ENCODE assay signal across 8 cellular contexts in the genomic region with DNA sequence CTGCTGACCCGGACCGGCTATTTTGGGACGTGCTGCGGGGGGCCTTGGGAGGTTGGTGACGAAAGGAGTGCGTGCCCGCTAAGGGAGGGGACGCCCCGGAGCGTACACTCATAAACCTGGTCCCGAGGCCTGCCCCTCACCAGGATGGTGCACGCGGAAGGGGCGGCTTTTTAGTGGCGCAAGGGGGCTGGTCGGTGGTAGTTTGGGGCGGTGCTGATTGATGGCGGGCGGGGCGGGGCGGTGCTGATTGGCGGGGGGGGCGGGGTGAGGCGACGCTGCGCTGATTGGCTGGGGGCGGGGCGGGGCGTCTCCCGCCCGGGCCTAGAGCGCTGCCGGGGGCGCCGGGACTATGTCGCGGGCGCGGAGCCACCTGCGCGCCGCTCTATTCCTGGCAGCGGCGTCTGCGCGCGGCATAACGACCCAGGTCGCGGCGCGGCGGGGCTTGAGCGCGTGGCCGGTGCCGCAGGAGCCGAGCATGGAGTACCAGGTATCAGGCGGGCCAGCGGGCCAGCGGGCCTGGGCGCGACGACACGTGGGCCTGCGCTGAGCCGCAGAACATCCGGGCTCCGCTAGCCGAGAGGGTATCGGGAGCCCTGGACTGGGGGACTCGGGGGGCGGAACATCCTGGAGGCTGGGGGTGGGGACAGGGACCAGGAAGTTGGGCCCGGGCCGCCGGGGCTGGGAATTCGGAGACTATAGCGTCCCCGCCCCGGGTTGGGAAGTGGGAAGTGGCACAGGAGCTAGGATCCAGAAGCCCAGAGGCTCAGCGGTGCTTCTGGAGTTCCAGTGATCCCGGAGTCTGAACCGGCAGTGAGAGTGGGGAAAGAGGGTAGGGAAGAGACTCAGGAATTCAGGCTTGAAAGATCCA. TPM values are rescaled to one million over a fixed set of nuclear protein-coding genes. Genes with fewer than 3 reads are reported as not detected.
DNase-seq lines count a peak whose midpoint lies in the region; ATAC-seq and TF ChIP-seq lines count a peak whose summit lies in the region.

Gene FPGS (plus strand): TSS at position 307 of the 868 bp plus-strand sequence. CDS start 43 bp downstream, at position 350.

- TF ChIP-seq CTCF in colonic mucosa (IDR thresholded peaks at IDR 0.05) = no peak

- peaks cover 10% of the 10 kb centered on the region for H3K4me1 ChIP-seq in colonic mucosa

- DNase-seq in Ammon's horn (ENCODE audit: low spot score) (peak; percentile 87), NCI-H524 treated with DMSO at 0.1 percent for 48 hours (lab: John Stamatoyannopoulos, UW) (peak; percentile 35), colonic mucosa (peak; percentile 90), left kidney (ENCODE audit: low read depth, low spot score) (peak; percentile 94)
- DNase-seq in activated CD4-positive, alpha-beta T cell treated with anti-CD3 and anti-CD28 coated beads, Interleukin-2, amount 10 ng/mL, durations not matched to agents 24 days and 14 days = peak; percentile 94
- DNase-seq in stimulated activated CD4-positive, alpha-beta T cell treated with anti-CD3 and anti-CD28 coated beads, Interleukin-2, amount 100 ng/mL, for 24 hours = peak; percentile 86 to 87

- H3K27ac Mint-ChIP-seq in activated CD4-positive, alpha-beta T cell treated with anti-CD3 and anti-CD28 coated beads, Interleukin-2, amount 10 ng/mL, durations not matched to agents 24 days and 14 days = peak within 1 kb of the TSS; percentile 97

- no peaks in the 10 kb centered on the region for H3K27me3 Mint-ChIP-seq in activated CD4-positive, alpha-beta T cell treated with anti-CD3 and anti-CD28 coated beads, Interleukin-2, amount 10 ng/mL, durations not matched to agents 24 days and 14 days

- H3K27ac ChIP-seq in colonic mucosa = peak within 1 kb of the TSS; percentile 87

- H3K4me3 Mint-ChIP-seq in activated CD4-positive, alpha-beta T cell treated with anti-CD3 and anti-CD28 coated beads, Interleukin-2, amount 10 ng/mL, durations not matched to agents 24 days and 14 days = peak within 1 kb of the TSS; percentile 99

- H3K4me1 Mint-ChIP-seq in activated CD4-positive, alpha-beta T cell treated with anti-CD3 and anti-CD28 coated beads, Interleukin-2, amount 10 ng/mL, durations not matched to agents 24 days and 14 days = peaks cover 25% of the 10 kb centered on the region

- no peaks in the 10 kb centered on the region for H3K36me3 ChIP-seq in colonic mucosa

- H3K9me3 ChIP-seq in colonic mucosa = no peaks in the 10 kb centered on the region

- intact Hi-C loops in activated CD4-positive, alpha-beta T cell treated with anti-CD3 and anti-CD28 coated beads, Interleukin-2, amount 10 ng/mL, durations not matched to agents 24 days and 14 days (cut with micrococcal nuclease) = loop anchor here (1.0 to 2.0 kb wide), 3 partner anchors 17 to 68 kb away; partner anchors contain the start of genes CDK9 and TOR2A
- intact Hi-C loops in colonic mucosa (cut with DNase I) = loop anchor here (10.0 kb wide), 1 partner anchor 72 kb away; the partner anchor contains the start of gene AK1

- H3K9me3 Mint-ChIP-seq in activated CD4-positive, alpha-beta T cell treated with anti-CD3 and anti-CD28 coated beads, Interleukin-2, amount 10 ng/mL, durations not matched to agents 24 days and 14 days = no peaks in the 10 kb centered on the region

- H3K9ac ChIP-seq in colonic mucosa (ENCODE audit: low read depth in 2 of 2, low read length in 2 of 2) = peak within 1 kb of the TSS; percentile 84 to 89

- H3K27me3 ChIP-seq in colonic mucosa = no peaks in the 10 kb centered on the region

- peaks cover 24% of the 10 kb centered on the region for H3K36me3 Mint-ChIP-seq in activated CD4-positive, alpha-beta T cell treated with anti-CD3 and anti-CD28 coated beads, Interleukin-2, amount 10 ng/mL, durations not matched to agents 24 days and 14 days (ENCODE audit: low read depth)

- peak; percentile 75 for ATAC-seq in GM19035 (IDR thresholded peaks at IDR 0.05; ENCODE audit: unreplicated experiment)
- peak; percentile 67 for ATAC-seq in HG03342 (IDR thresholded peaks at IDR 0.05; ENCODE audit: unreplicated experiment)

- H3K4me3 ChIP-seq in colonic mucosa = peak within 1 kb of the TSS; percentile 53

RNA-seq across cellular contexts. Expression of gene FPGS, which starts in this region (rescaled TPM):
- total RNA-seq in activated CD4-positive, alpha-beta T cell treated with anti-CD3 and anti-CD28 coated beads, Interleukin-2, amount 10 ng/mL, durations not matched to agents 24 days and 14 days = 126 and 128 TPM in 2 replicates
- total RNA-seq in colonic mucosa = 10 to 100 TPM; 31.6 to 55.1 TPM

Comparison
In these comparisons a context has a peak if more than half of its experiments do, and no peak if none do; other contexts are left out.
1. Peak in every context shown above with its lines: DNase-seq, ATAC-seq, H3K4me3 ChIP-seq and H3K27ac ChIP-seq.
2. DNase-seq: peak in every context shown above with its lines; median percentile 94 in activated CD4-positive, alpha-beta T cell treated with anti-CD3 and anti-CD28 coated beads, Interleukin-2, amount 10 ng/mL, durations not matched to agents 24 days and 14 days; 94 in left kidney; 90 in colonic mucosa; 87 in Ammon's horn; 86 in stimulated activated CD4-positive, alpha-beta T cell treated with anti-CD3 and anti-CD28 coated beads, Interleukin-2, amount 100 ng/mL, for 24 hours; 35 in NCI-H524 treated with DMSO at 0.1 percent for 48 hours.